In the genomic region with DNA sequence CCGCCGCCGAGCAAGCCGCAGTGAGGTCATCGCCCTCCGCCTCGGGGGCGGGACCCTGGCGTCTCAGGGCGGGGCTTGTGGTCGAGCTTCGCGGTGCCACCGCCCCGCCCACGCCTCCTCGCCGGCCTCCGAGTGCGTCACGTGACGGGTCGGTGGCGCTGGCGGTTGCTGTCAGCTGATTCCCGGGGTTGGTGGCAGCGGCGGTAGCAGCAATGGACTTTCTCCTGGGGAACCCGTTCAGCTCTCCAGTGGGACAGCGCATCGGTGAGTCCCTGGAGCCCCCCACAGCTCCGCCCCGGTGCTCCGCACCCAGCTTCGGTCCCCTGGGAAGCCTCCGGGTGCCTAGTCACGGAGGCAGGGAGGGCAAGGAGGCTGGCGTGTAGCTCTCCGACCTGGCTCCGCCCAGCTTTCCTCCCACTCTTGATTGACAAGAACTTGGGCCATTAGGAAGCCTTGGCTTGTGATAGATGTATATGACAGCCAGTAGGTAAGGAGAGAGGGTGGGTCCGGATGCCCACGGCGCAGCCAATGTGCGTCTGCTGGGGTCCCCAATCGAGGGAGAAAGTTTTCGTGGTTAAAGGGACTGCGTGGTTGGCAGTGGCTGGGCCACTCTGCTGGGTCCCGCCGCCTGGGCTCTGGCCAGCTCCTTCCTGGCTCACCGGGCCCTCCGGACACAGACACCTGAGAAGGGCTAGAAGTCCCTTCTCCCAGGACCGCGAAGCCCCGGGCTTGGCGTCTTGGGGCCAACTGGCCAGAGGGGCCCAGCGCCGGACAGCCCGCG, we compare ENCODE assay signal across 8 cellular contexts. TPM values are rescaled to one million over a fixed set of nuclear protein-coding genes. Genes with fewer than 3 reads are reported as not detected.
DNase-seq lines count a peak whose midpoint lies in the region; ATAC-seq and TF ChIP-seq lines count a peak whose summit lies in the region.

A gene (plus strand): TSS at position 178 of the 781 bp plus-strand sequence. CDS start 35 bp downstream, at position 213.

- peak; percentile 86 for ATAC-seq in GM21825 (IDR thresholded peaks at IDR 0.05; ENCODE audit: unreplicated experiment)

- no peaks in the 10 kb centered on the region for H4K20me1 ChIP-seq in Karpas-422 (ENCODE audit: insufficient read depth, low read depth, low read length)

- H3K9me3 ChIP-seq in Karpas-422 (ENCODE audit: low read length) (no peaks in the 10 kb centered on the region), esophagus squamous epithelium (no peaks in the 10 kb centered on the region)

- H2AFZ ChIP-seq in Karpas-422 (ENCODE audit: low read length), result peak within 1 kb of the TSS; percentile 84

- H3K79me2 ChIP-seq in Karpas-422 (ENCODE audit: low read length), result no peaks in the 10 kb centered on the region

- H3K27me3 ChIP-seq in Karpas-422 (ENCODE audit: low read length) (no peaks in the 10 kb centered on the region), esophagus squamous epithelium (no peaks in the 10 kb centered on the region)

- peak in 3 of 4 donors; percentile 62 to 94 (median 79) for TF ChIP-seq POLR2A in esophagus squamous epithelium (IDR thresholded peaks at IDR 0.05)

- H3K27ac ChIP-seq in Karpas-422 (ENCODE audit: low read length), result peak within 1 kb of the TSS; percentile 5; the same call in 1 of the 2 replicates
- peak within 1 kb of the TSS; percentile 92 to 98 (median 96) for H3K27ac ChIP-seq in esophagus squamous epithelium

- intact Hi-C loops in esophagus squamous epithelium (cut with DNase I), result no loop called here

- DNase-seq in DMS79 (lab: John Stamatoyannopoulos, UW) (peak; percentile 83), Karpas-422 (peak; percentile 99), RKO (ENCODE audit: low spot score) (peak; percentile 98), activated T-helper 1 cell treated with Interleukin-2 at 50 U/mL for 16 hours (ENCODE audit: low read depth) (peak; percentile 96), esophagus squamous epithelium (lab: John Stamatoyannopoulos, UW) (peak; percentile 81), myocyte (ENCODE audit: low read depth) (peak; percentile 100)
- DNase-seq in stimulated activated CD8-positive, alpha-beta memory T cell treated with anti-CD3 and anti-CD28 coated beads, Interleukin-7, amount 100 ng/mL, for 48 hours (ENCODE audit: extremely low read depth in 1 of 2, low read depth in 1 of 2), result peak; percentile 91

- 0% methylated on average over 15 to 22 of the region's 59 CpGs for WGBS in esophagus squamous epithelium, 2 donors

- peak in 1 of 6 experiments; percentile 22 for TF ChIP-seq CTCF in esophagus squamous epithelium (IDR thresholded peaks at IDR 0.05)

- H3K4me3 ChIP-seq in Karpas-422 (ENCODE audit: low read length), result peak within 1 kb of the TSS; percentile 77
- peak within 1 kb of the TSS; percentile 69 to 91 (median 82) for H3K4me3 ChIP-seq in esophagus squamous epithelium

- H3K9ac ChIP-seq in Karpas-422 (ENCODE audit: low read length), result peak within 1 kb of the TSS; percentile 82

- H3K4me2 ChIP-seq in Karpas-422 (ENCODE audit: low read depth, low read length, poor library complexity, severe bottlenecking), result peak within 1 kb of the TSS; percentile 94

- H3K9me2 ChIP-seq in Karpas-422 (replicated peaks; ENCODE audit: insufficient read depth, low read length), result no peaks in the 10 kb centered on the region

- H3K4me1 ChIP-seq in Karpas-422 (ENCODE audit: low read length) (peaks cover 17% of the 10 kb centered on the region), esophagus squamous epithelium (peaks cover 8 to 44% (median 14%) of the 10 kb centered on the region in 3 donors)

- H3K36me3 ChIP-seq in Karpas-422 (ENCODE audit: insufficient read depth, low read length) (peaks cover 9% of the 10 kb centered on the region; the same call in 1 of the 2 replicates), esophagus squamous epithelium (peaks cover 0 to 23% (median 0%) of the 10 kb centered on the region in 3 donors)

RNA-seq across cellular contexts. Expression of the gene that starts here (rescaled TPM):
- total RNA-seq in Karpas-422 (2014; rRNA removed; shearing (Covaris generic); ENCODE audit: low replicate concordance), result 8.3 and 21.7 TPM in 2 replicates
- total RNA-seq in esophagus squamous epithelium (100 to 1,000 TPM in 2 of 4 donors, 10 to 100 TPM in 2; 72.1 to 145 (median 106) TPM), myocyte (162 and 176 TPM in 2 replicates)
- polyA plus RNA-seq in myocyte (2012), result 76.2 TPM

Comparison
In these comparisons a context has a peak if more than half of its experiments do, and no peak if none do; other contexts are left out.
1. Peak in every context shown above with its lines: DNase-seq, ATAC-seq, H3K4me3 ChIP-seq and H3K27ac ChIP-seq.